8 cellular contexts compared by ENCODE assay signal in genomic region chr4:184537269-184538022, GRCh38.
DNase-seq lines count a peak whose midpoint lies in the region; ATAC-seq and TF ChIP-seq lines count a peak whose summit lies in the region.

No MANE protein-coding gene starts in this region.

- H3K4me1 Mint-ChIP-seq in activated T-helper 2 cell treated with anti-CD3 and anti-CD28 coated beads, Interferon-gamma antibody, Interleukin-2, Interleukin-4, amounts not matched to agents 10 μg/mL and 5 μg/mL and 100 μg/mL, durations not matched to agents 14 hours and 24 hours and 36 hours (ENCODE audit: low read depth), result peaks cover 61% of the 10 kb centered on the region
- peaks cover 19 to 49% (median 41%) of the 10 kb centered on the region in 4 donors for H3K4me1 Mint-ChIP-seq in naive thymus-derived CD8-positive, alpha-beta T cell
- H3K4me1 Mint-ChIP-seq in stimulated activated naive B cell treated with anti-CD40 and anti-IgM and Interleukin-4, amounts not matched to agents 10 μg/mL and 1 μg/mL and 100 μg/mL, for 72 hours, result peaks cover 32 to 45% of the 10 kb centered on the region in 2 donors

- H3K27me3 Mint-ChIP-seq in activated T-helper 2 cell treated with anti-CD3 and anti-CD28 coated beads, Interferon-gamma antibody, Interleukin-2, Interleukin-4, amounts not matched to agents 10 μg/mL and 5 μg/mL and 100 μg/mL, durations not matched to agents 14 hours and 24 hours and 36 hours (ENCODE audit: low read depth), result no peaks in the 10 kb centered on the region
- H3K27me3 Mint-ChIP-seq in naive thymus-derived CD8-positive, alpha-beta T cell, result no peaks in the 10 kb centered on the region
- no peaks in the 10 kb centered on the region for H3K27me3 Mint-ChIP-seq in stimulated activated naive B cell treated with anti-CD40 and anti-IgM and Interleukin-4, amounts not matched to agents 10 μg/mL and 1 μg/mL and 100 μg/mL, for 72 hours

- intact Hi-C loops in activated T-helper 2 cell treated with anti-CD3 and anti-CD28 coated beads, Interferon-gamma antibody, Interleukin-2, Interleukin-4, amounts not matched to agents 10 μg/mL and 5 μg/mL and 100 μg/mL, durations not matched to agents 14 hours and 24 hours and 36 hours (cut with micrococcal nuclease), result loop anchor here (1.0 to 2.0 kb wide), 5 partner anchors 17 to 273 kb away; partner anchors contain the start of genes CASP3 and PRIMPOL

- ATAC-seq in naive thymus-derived CD8-positive, alpha-beta T cell, result peak; percentile 76
- ATAC-seq in stimulated activated naive B cell treated with anti-CD40 and anti-IgM and Interleukin-4, amounts not matched to agents 10 μg/mL and 1 μg/mL and 100 μg/mL, for 72 hours (replicated peaks), result peak; percentile 81 to 83

- H3K9me3 Mint-ChIP-seq in activated T-helper 2 cell treated with anti-CD3 and anti-CD28 coated beads, Interferon-gamma antibody, Interleukin-2, Interleukin-4, amounts not matched to agents 10 μg/mL and 5 μg/mL and 100 μg/mL, durations not matched to agents 14 hours and 24 hours and 36 hours, result no peaks in the 10 kb centered on the region
- no peaks in the 10 kb centered on the region for H3K9me3 Mint-ChIP-seq in naive thymus-derived CD8-positive, alpha-beta T cell
- H3K9me3 Mint-ChIP-seq in stimulated activated naive B cell treated with anti-CD40 and anti-IgM and Interleukin-4, amounts not matched to agents 10 μg/mL and 1 μg/mL and 100 μg/mL, for 72 hours, result no peaks in the 10 kb centered on the region

- H3K4me3 ChIP-seq in LNCaP clone FGC (ENCODE audit: low read depth, low read length), result peak overlapping the region; percentile 72

- peak overlapping the region; percentile 85 for H3K4me3 Mint-ChIP-seq in activated T-helper 2 cell treated with anti-CD3 and anti-CD28 coated beads, Interferon-gamma antibody, Interleukin-2, Interleukin-4, amounts not matched to agents 10 μg/mL and 5 μg/mL and 100 μg/mL, durations not matched to agents 14 hours and 24 hours and 36 hours (ENCODE audit: low read depth)
- H3K4me3 Mint-ChIP-seq in naive thymus-derived CD8-positive, alpha-beta T cell, result peak overlapping the region; percentile 90 to 99 (median 95)
- H3K4me3 Mint-ChIP-seq in stimulated activated naive B cell treated with anti-CD40 and anti-IgM and Interleukin-4, amounts not matched to agents 10 μg/mL and 1 μg/mL and 100 μg/mL, for 72 hours, result peak overlapping the region; percentile 89 to 93

- TF ChIP-seq CTCF in LNCaP clone FGC (IDR thresholded peaks at IDR 0.05; ENCODE audit: control insufficient read depth, extremely low read depth, insufficient read depth), result no peak

- DNase-seq in Daoy (ENCODE audit: low read depth), result peak; percentile 95
- peak; percentile 84 for DNase-seq in GOT3 (lab: John Stamatoyannopoulos, UW)
- DNase-seq in LNCaP clone FGC (ENCODE audit: low read depth), result peak; percentile 86
- peak; percentile 89 for DNase-seq in RPMI8226
- peak; percentile 85 for DNase-seq in activated T-helper 2 cell treated with anti-CD3 and anti-CD28 coated beads, Interferon-gamma antibody, Interleukin-2, Interleukin-4, amounts not matched to agents 10 μg/mL and 5 μg/mL and 100 μg/mL, durations not matched to agents 14 hours and 24 hours and 36 hours (ENCODE audit: low spot score)
- DNase-seq in fibroblast of peridontal ligament (ENCODE audit: extremely low read depth), result peak; percentile 95
- peak; percentile 81 to 96 (median 88) for DNase-seq in naive thymus-derived CD8-positive, alpha-beta T cell
- DNase-seq in stimulated activated naive B cell treated with anti-CD40 and anti-IgM and Interleukin-4, amounts not matched to agents 10 μg/mL and 1 μg/mL and 100 μg/mL, for 72 hours, result peak; percentile 87

- POLR2A ChIA-PET in naive thymus-derived CD8-positive, alpha-beta T cell (lab: Charles Lee), result interaction anchor here (0.7 to 4.1 kb wide), 16 partner anchors 25 to 274 kb away, joined by 3 to 81 read pairs (median 3); partner anchors contain the start of genes CASP3, CENPU, IRF2 and PRIMPOL

- H3K27ac Mint-ChIP-seq in activated T-helper 2 cell treated with anti-CD3 and anti-CD28 coated beads, Interferon-gamma antibody, Interleukin-2, Interleukin-4, amounts not matched to agents 10 μg/mL and 5 μg/mL and 100 μg/mL, durations not matched to agents 14 hours and 24 hours and 36 hours, result peak overlapping the region; percentile 87
- H3K27ac Mint-ChIP-seq in naive thymus-derived CD8-positive, alpha-beta T cell, result peak overlapping the region; percentile 90 to 100 (median 99)
- peak overlapping the region; percentile 97 for H3K27ac Mint-ChIP-seq in stimulated activated naive B cell treated with anti-CD40 and anti-IgM and Interleukin-4, amounts not matched to agents 10 μg/mL and 1 μg/mL and 100 μg/mL, for 72 hours

- peaks cover 3% of the 10 kb centered on the region for H3K36me3 Mint-ChIP-seq in activated T-helper 2 cell treated with anti-CD3 and anti-CD28 coated beads, Interferon-gamma antibody, Interleukin-2, Interleukin-4, amounts not matched to agents 10 μg/mL and 5 μg/mL and 100 μg/mL, durations not matched to agents 14 hours and 24 hours and 36 hours (ENCODE audit: low read depth)
- no peaks in the 10 kb centered on the region for H3K36me3 Mint-ChIP-seq in naive thymus-derived CD8-positive, alpha-beta T cell
- peaks cover 1 to 3% of the 10 kb centered on the region in 2 donors for H3K36me3 Mint-ChIP-seq in stimulated activated naive B cell treated with anti-CD40 and anti-IgM and Interleukin-4, amounts not matched to agents 10 μg/mL and 1 μg/mL and 100 μg/mL, for 72 hours

Comparison
In these comparisons a context has a peak if more than half of its experiments do, and no peak if none do; other contexts are left out.
1. Peak in every context shown above with its lines: DNase-seq, ATAC-seq and H3K4me3 ChIP-seq.